Comparison of ENCODE assay signal across 16 cellular contexts in the genomic region with DNA sequence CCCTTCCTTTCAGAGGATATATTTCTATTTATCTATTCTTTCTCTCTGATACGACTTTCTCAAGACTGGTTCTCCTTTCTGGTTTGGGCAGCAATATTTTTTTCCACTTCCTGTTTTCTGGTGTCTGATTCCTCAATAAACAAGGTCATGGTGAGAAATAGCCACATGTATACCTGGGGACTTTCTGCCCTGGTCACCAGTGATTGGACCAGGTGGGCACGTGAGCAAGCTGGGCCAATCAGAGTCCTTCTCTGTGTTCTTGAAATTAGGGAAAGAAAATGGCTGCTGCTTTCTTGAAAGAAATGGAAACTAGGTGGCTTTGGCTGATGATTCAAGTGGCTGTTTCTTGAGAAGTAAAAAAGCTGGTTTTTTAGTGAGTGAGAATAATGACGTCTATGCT. TPM values are rescaled to one million over a fixed set of nuclear protein-coding genes. Genes with fewer than 3 reads are reported as not detected.
A peak's percentile ranks its signal among the peaks of the same experiment; 100 is the strongest.
DNase-seq lines count a peak whose midpoint lies in the region; ATAC-seq, FAIRE-seq and TF ChIP-seq lines count a peak whose summit lies in the region.
"Had no signal": no experiment of that assay in that cellular context is flagged by ENCODE, and none has a peak within 500 bp of the region (broad histone marks: within the 10 kb centered on the region; RNA-seq: fewer than 3 reads in every experiment).

No MANE protein-coding gene starts in this region.

- TF ChIP-seq POLR2A in HepG2 (IDR thresholded peaks at IDR 0.05; ENCODE audit: insufficient read depth in 1 of 2, low read depth in 2 of 2, low read length in 2 of 2) = no peak

- no peak overlapping the region for H3K27ac ChIP-seq in HepG2 (ENCODE audit: extremely low read length, insufficient read depth, low read length)
- H3K27ac ChIP-seq: SJSA1 had no signal

- POLR2A ChIA-PET in HepG2 (lab: Yijun Ruan, JAX) = interaction anchor here (1.7 kb wide), 1 partner anchor 19 kb away, joined by 3 read pairs; a partner anchor contains a TSS

- no peak for TF ChIP-seq EP300 in Ishikawa (IDR thresholded peaks at IDR 0.05; ENCODE audit: borderline replicate concordance)
- no peak for TF ChIP-seq EP300 in HepG2 (IDR thresholded peaks at IDR 0.05; ENCODE audit: low read depth in 2 of 2, low read length in 2 of 2)
- TF ChIP-seq EP300 in HepG2 (CRISPR knock-in tag; IDR thresholded peaks at IDR 0.05; ENCODE audit: borderline replicate concordance) = no peak

- ATAC-seq in HepG2 (no peak), HG02759 (IDR thresholded peaks at IDR 0.05; ENCODE audit: unreplicated experiment) (no peak)

- intact Hi-C loops in HepG2 (cut with micrococcal nuclease; ENCODE audit: unreplicated experiment) = no loop called here

- no peaks in the 10 kb centered on the region for H3K36me3 ChIP-seq in HepG2 (replicated peaks in 1 of 2; ENCODE audit: control insufficient read depth in 1 of 2, insufficient read depth in 2 of 2, low read length in 2 of 2)
- H3K36me3 ChIP-seq: HAP-1, SJSA1 had no signal

- BruUV-seq in HepG2 (replicated peaks; lab: Mats Ljungman, UMichigan) = no TSS peak

- H2AFZ ChIP-seq in HepG2 (ENCODE audit: low read length) = no peak overlapping the region

- H3K79me2 ChIP-seq in HepG2 (ENCODE audit: insufficient read depth, low read length) = no peaks in the 10 kb centered on the region

- H3K4me3 ChIP-seq in HepG2 (replicated peaks in 1 of 3; ENCODE audit: insufficient read depth in 1 of 3, low read depth in 2 of 3, low read length in 3 of 3) = no peak overlapping the region
- H3K4me3 ChIP-seq: HAP-1, SJSA1 had no signal

- TF ChIP-seq RAD21 in Ishikawa (IDR thresholded peaks at IDR 0.05; ENCODE audit: low read depth) (no peak), HepG2 (CRISPR knock-in tag; IDR thresholded peaks at IDR 0.05) (no peak)

- no peak for TF ChIP-seq CTCF in HepG2 (CRISPR knock-in tag; IDR thresholded peaks at IDR 0.05)

- H3K9ac ChIP-seq in HepG2 (ENCODE audit: insufficient read depth, low read depth, low read length) = no peak overlapping the region

- 43% methylated on average over 3 of the region's 3 CpGs for WGBS in HepG2 (ENCODE audit: low lambda C conversion rate)

- H3K4me1 ChIP-seq in HepG2 (ENCODE audit: insufficient read depth, low read length) = no peaks in the 10 kb centered on the region

- peak; percentile 51 for DNase-seq in GF-D8 (lab: John Stamatoyannopoulos, UW)
- peak; percentile 72 for DNase-seq in SKM-1 (lab: John Stamatoyannopoulos, UW; ENCODE audit: unreplicated experiment)
- DNase-seq in HepG2 (ENCODE audit: low spot score) = no peak
- DNase-seq in stimulated activated CD4-positive, alpha-beta T cell treated with anti-CD3 and anti-CD28 coated beads, Interleukin-15, amount 100 ng/mL, for 24 hours = no peak
- DNase-seq in HuH-7.5 (ENCODE audit: low spot score) = no peak
- DNase-seq in DMS153 treated with DMSO at 0.1 percent for 48 hours (lab: John Stamatoyannopoulos, UW; ENCODE audit: unreplicated experiment) = no peak
- DNase-seq: activated effector memory CD4-positive, alpha-beta T cell treated with anti-CD3 and anti-CD28 coated beads, Interleukin-2, amount 50 U/mL, for 16 hours; anterior cingulate cortex; glutamatergic neuron; NCI-H2081; stimulated activated naive CD4-positive, alpha-beta T cell treated with Interleukin-2 at 50 U/mL for 16 hours had no signal

- peaks cover under 1% of the 10 kb centered on the region; the same call in 1 of the 2 replicates for H3K9me3 ChIP-seq in HepG2 (ENCODE audit: low read length)
- H3K9me3 ChIP-seq: SJSA1 had no signal

- no peak overlapping the region for H3K4me2 ChIP-seq in HepG2 (ENCODE audit: low read depth, low read length)

- no peaks in the 10 kb centered on the region for H4K20me1 ChIP-seq in HepG2 (ENCODE audit: insufficient read depth, low read length)

- in situ Hi-C loops in HepG2 (cut with HindIII; ENCODE audit: extremely low pct_ligation_motif_present, low pct_unique_long_range_greater_than_20kb) = no loop called here

- peaks cover 0 to 9% of the 10 kb centered on the region in 2 experiments; a peak in 2 of 5 replicates for H3K27me3 ChIP-seq in HepG2 (ENCODE audit: control insufficient read depth in 1 of 2, insufficient read depth in 2 of 2, low read length in 2 of 2)
- H3K27me3 ChIP-seq: SJSA1 had no signal

- FAIRE-seq in HepG2 (lab: Jason Lieb, UNC) = no peak
- FAIRE-seq: TTC549 had no signal

- CTCF ChIA-PET in HepG2 (lab: Yijun Ruan, JAX; ENCODE audit: low intra/inter-chr PET ratio, low total read pairs) = no interaction called here

TF ChIP-seq in Ishikawa, 13 proteins besides CTCF, POLR2A, EP300 and RAD21:
- TF ChIP-seq TAF1 (IDR thresholded peaks at IDR 0.05; ENCODE audit: low read depth) = no peak
- TF ChIP-seq, protein P1, sequence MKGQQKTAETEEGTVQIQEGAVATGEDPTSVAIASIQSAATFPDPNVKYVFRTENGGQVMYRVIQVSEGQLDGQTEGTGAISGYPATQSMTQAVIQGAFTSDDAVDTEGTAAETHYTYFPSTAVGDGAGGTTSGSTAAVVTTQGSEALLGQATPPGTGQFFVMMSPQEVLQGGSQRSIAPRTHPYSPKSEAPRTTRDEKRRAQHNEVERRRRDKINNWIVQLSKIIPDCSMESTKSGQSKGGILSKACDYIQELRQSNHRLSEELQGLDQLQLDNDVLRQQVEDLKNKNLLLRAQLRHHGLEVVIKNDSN (IDR thresholded peaks at IDR 0.05) = peak; percentile 61

TF ChIP-seq in HepG2, 621 proteins besides CTCF, POLR2A, EP300 and RAD21 (continues in another document):
- TF ChIP-seq, protein P2, sequence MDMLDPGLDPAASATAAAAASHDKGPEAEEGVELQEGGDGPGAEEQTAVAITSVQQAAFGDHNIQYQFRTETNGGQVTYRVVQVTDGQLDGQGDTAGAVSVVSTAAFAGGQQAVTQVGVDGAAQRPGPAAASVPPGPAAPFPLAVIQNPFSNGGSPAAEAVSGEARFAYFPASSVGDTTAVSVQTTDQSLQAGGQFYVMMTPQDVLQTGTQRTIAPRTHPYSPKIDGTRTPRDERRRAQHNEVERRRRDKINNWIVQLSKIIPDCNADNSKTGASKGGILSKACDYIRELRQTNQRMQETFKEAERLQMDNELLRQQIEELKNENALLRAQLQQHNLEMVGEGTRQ (IDR thresholded peaks at IDR 0.05; ENCODE audit: low read depth, low read length) = peak; percentile 51; the same call in 1 of the 2 replicates
- TF ChIP-seq, protein P2 (CRISPR knock-in tag; IDR thresholded peaks at IDR 0.05; ENCODE audit: borderline replicate concordance) = peak; percentile 43; the same call in 1 of the 2 replicates

RNA-seq across cellular contexts. Expression of a gene that starts 18.4 kb away (rescaled TPM):
- 126 and 307 TPM in 2 replicates for total RNA-seq in HepG2 (2016; rRNA removed; fragmentation: Illumina TruSeq; extraction: Trizol)
- total RNA-seq in HepG2 (2016; cell fraction: cytosol; rRNA removed; fragmentation: Illumina TruSeq; extraction: Trizol; ENCODE audit: low read depth) = 56.0 and 58.2 TPM in 2 replicates
- total RNA-seq in HepG2 (2016; cell fraction: insoluble cytoplasmic fraction; rRNA removed; fragmentation: Illumina TruSeq; extraction: Trizol) = 125 and 311 TPM in 2 replicates
- total RNA-seq in HepG2 (2016; cell fraction: membrane; rRNA removed; fragmentation: Illumina TruSeq; extraction: Trizol) = 102 and 113 TPM in 2 replicates
- total RNA-seq in HepG2 (2016; cell fraction: nucleus; rRNA removed; fragmentation: Illumina TruSeq; extraction: Trizol) = 251 and 294 TPM in 2 replicates
- polyA plus RNA-seq in HepG2 (2011; rRNA removed) = 294 and 436 TPM in 2 replicates
- polyA plus RNA-seq in HepG2 (2011; cell fraction: cytosol; rRNA removed) = 396 and 404 TPM in 2 replicates
- polyA plus RNA-seq in HepG2 (2011; cell fraction: nucleus; rRNA removed) = 430 and 447 TPM in 2 replicates
- 349 and 423 TPM in 2 replicates for polyA plus RNA-seq in HepG2 (2012)
- polyA plus RNA-seq in HepG2 (2016; cell fraction: cytosol; fragmentation: Illumina TruSeq; extraction: Trizol; ENCODE audit: low read depth) = 57.9 and 60.7 TPM in 2 replicates
- polyA plus RNA-seq in HepG2 (2016; cell fraction: insoluble cytoplasmic fraction; fragmentation: Illumina TruSeq; extraction: Trizol; ENCODE audit: low read depth) = 115 and 123 TPM in 2 replicates
- polyA plus RNA-seq in HepG2 (2016; cell fraction: membrane; fragmentation: Illumina TruSeq; extraction: Trizol; ENCODE audit: low read depth) = 77.0 and 92.1 TPM in 2 replicates
- polyA plus RNA-seq in HepG2 (2016; cell fraction: nucleus; fragmentation: Illumina TruSeq; extraction: Trizol; ENCODE audit: insufficient read depth, low read depth) = 379 and 400 TPM in 2 replicates
- 66.7 and 379 TPM in 2 replicates for polyA minus RNA-seq in HepG2 (2011; rRNA and poly(A)+ RNA removed; ENCODE audit: low replicate concordance)
- polyA minus RNA-seq in HepG2 (2011; cell fraction: cytosol; rRNA and poly(A)+ RNA removed) = 132 and 185 TPM in 2 replicates
- 122 and 168 TPM in 2 replicates for polyA minus RNA-seq in HepG2 (2011; cell fraction: nucleus; rRNA and poly(A)+ RNA removed)

RNA-seq across cellular contexts. Expression of a gene that starts 47.9 kb away (rescaled TPM):
- total RNA-seq in HepG2 (2016; rRNA removed; fragmentation: Illumina TruSeq; extraction: Trizol) = 19.3 and 42.2 TPM in 2 replicates
- 2.8 and 4.0 TPM in 2 replicates for total RNA-seq in HepG2 (2016; cell fraction: cytosol; rRNA removed; fragmentation: Illumina TruSeq; extraction: Trizol; ENCODE audit: low read depth)
- 18.4 and 42.0 TPM in 2 replicates for total RNA-seq in HepG2 (2016; cell fraction: insoluble cytoplasmic fraction; rRNA removed; fragmentation: Illumina TruSeq; extraction: Trizol)
- total RNA-seq in HepG2 (2016; cell fraction: membrane; rRNA removed; fragmentation: Illumina TruSeq; extraction: Trizol) = 18.7 and 20.5 TPM in 2 replicates
- 24.4 and 28.8 TPM in 2 replicates for total RNA-seq in HepG2 (2016; cell fraction: nucleus; rRNA removed; fragmentation: Illumina TruSeq; extraction: Trizol)
- polyA plus RNA-seq in HepG2 (2011; rRNA removed) = 15.3 and 17.4 TPM in 2 replicates
- 6.4 and 13.9 TPM in 2 replicates for polyA plus RNA-seq in HepG2 (2011; cell fraction: cytosol; rRNA removed)
- polyA plus RNA-seq in HepG2 (2011; cell fraction: nucleus; rRNA removed) = 9.5 and 11.9 TPM in 2 replicates
- 31.9 and 33.9 TPM in 2 replicates for polyA plus RNA-seq in HepG2 (2012)
- polyA plus RNA-seq in HepG2 (2016; cell fraction: cytosol; fragmentation: Illumina TruSeq; extraction: Trizol; ENCODE audit: low read depth) = 2.7 and 2.8 TPM in 2 replicates
- 58.3 and 63.3 TPM in 2 replicates for polyA plus RNA-seq in HepG2 (2016; cell fraction: insoluble cytoplasmic fraction; fragmentation: Illumina TruSeq; extraction: Trizol; ENCODE audit: low read depth)
- 12.2 and 12.7 TPM in 2 replicates for polyA plus RNA-seq in HepG2 (2016; cell fraction: membrane; fragmentation: Illumina TruSeq; extraction: Trizol; ENCODE audit: low read depth)
- 39.9 TPM in 2 replicates for polyA plus RNA-seq in HepG2 (2016; cell fraction: nucleus; fragmentation: Illumina TruSeq; extraction: Trizol; ENCODE audit: insufficient read depth, low read depth)
- polyA minus RNA-seq in HepG2 (2011; rRNA and poly(A)+ RNA removed; ENCODE audit: low replicate concordance) = 8.0 and 11.9 TPM in 2 replicates
- 14.1 and 21.2 TPM in 2 replicates for polyA minus RNA-seq in HepG2 (2011; cell fraction: cytosol; rRNA and poly(A)+ RNA removed)
- polyA minus RNA-seq in HepG2 (2011; cell fraction: nucleus; rRNA and poly(A)+ RNA removed) = 18.9 and 25.6 TPM in 2 replicates

Comparison
In these comparisons a context has a peak if more than half of its experiments do, and no peak if none do; other contexts are left out.
1. DNase-seq: peak in GF-D8 (single experiment) and SKM-1 (single experiment); none in HepG2 (single experiment), stimulated activated CD4-positive, alpha-beta T cell treated with anti-CD3 and anti-CD28 coated beads, Interleukin-15, amount 100 ng/mL, for 24 hours (single experiment), HuH-7.5 (single experiment) and DMS153 treated with DMSO at 0.1 percent for 48 hours (single experiment).